ENCODE assay signal across 17 cellular contexts in genomic region chr2:122749347-122749850, GRCh38.
"Had no signal": no experiment of that assay in that cellular context is flagged by ENCODE, and none has a peak within 500 bp of the region (broad histone marks: within the 10 kb centered on the region; RNA-seq: fewer than 3 reads in every experiment).

No MANE protein-coding gene starts in this region.

- H3K4me1 ChIP-seq: adrenal gland, left lung, thyroid gland had no signal

- H3K27ac Mint-ChIP-seq: activated CD4-positive, alpha-beta T cell treated with anti-CD3 and anti-CD28 coated beads for 36 hours; activated CD8-positive, alpha-beta T cell treated with anti-CD3 and anti-CD28 coated beads for 36 hours; activated naive CD4-positive, alpha-beta T cell treated with anti-CD3 and anti-CD28 coated beads, Interleukin-2, amount 50 U/mL, for 24 hours; effector memory CD8-positive, alpha-beta T cell; naive thymus-derived CD8-positive, alpha-beta T cell; stimulated activated memory B cell treated with anti-CD40 and anti-IgM and Interleukin-4, amounts not matched to agents 10 μg/mL and 1 μg/mL and 100 μg/mL, for 72 hours; T-helper 17 cell had no signal

- H3K4me3 ChIP-seq: adrenal gland, left lung, thyroid gland had no signal

- H3K27ac ChIP-seq: adrenal gland, left lung, neutrophil, thyroid gland, WERI-Rb-1 had no signal

- H3K27me3 ChIP-seq: adrenal gland, left lung, neutrophil, thyroid gland had no signal

- H3K36me3 ChIP-seq: adrenal gland, left lung, neutrophil, thyroid gland, WERI-Rb-1 had no signal

- ATAC-seq: activated CD4-positive, alpha-beta T cell treated with anti-CD3 and anti-CD28 coated beads for 36 hours; activated CD8-positive, alpha-beta T cell treated with anti-CD3 and anti-CD28 coated beads for 36 hours; activated T-cell treated with anti-CD3 and anti-CD28 coated beads, Interleukin-2, amount 50 U/mL, for 4 hours; effector memory CD8-positive, alpha-beta T cell; left lung; naive thymus-derived CD8-positive, alpha-beta T cell; stimulated activated memory B cell treated with anti-CD40 and anti-IgM and Interleukin-4, amounts not matched to agents 10 μg/mL and 1 μg/mL and 100 μg/mL, for 72 hours; T-helper 17 cell had no signal

- H3K9me3 Mint-ChIP-seq: activated CD8-positive, alpha-beta T cell treated with anti-CD3 and anti-CD28 coated beads for 36 hours had no signal

- H3K27me3 Mint-ChIP-seq: activated CD4-positive, alpha-beta T cell treated with anti-CD3 and anti-CD28 coated beads for 36 hours; activated CD8-positive, alpha-beta T cell treated with anti-CD3 and anti-CD28 coated beads for 36 hours; activated naive CD4-positive, alpha-beta T cell treated with anti-CD3 and anti-CD28 coated beads, Interleukin-2, amount 50 U/mL, for 24 hours; effector memory CD8-positive, alpha-beta T cell; naive thymus-derived CD8-positive, alpha-beta T cell; stimulated activated memory B cell treated with anti-CD40 and anti-IgM and Interleukin-4, amounts not matched to agents 10 μg/mL and 1 μg/mL and 100 μg/mL, for 72 hours; T-helper 17 cell had no signal

- DNase-seq: activated CD4-positive, alpha-beta T cell treated with anti-CD3 and anti-CD28 coated beads for 36 hours; activated CD8-positive, alpha-beta T cell treated with anti-CD3 and anti-CD28 coated beads for 36 hours; activated effector memory CD4-positive, alpha-beta T cell treated with anti-CD3 and anti-CD28 coated beads, Interleukin-2, amount 50 U/mL, for 16 hours; activated T-cell treated with anti-CD3 and anti-CD28 coated beads, Interleukin-2, amount 50 U/mL, for 4 hours; adrenal gland; cortex of kidney; effector memory CD8-positive, alpha-beta T cell; islet precursor cell; left lung; naive thymus-derived CD8-positive, alpha-beta T cell; stimulated activated CD4-positive, alpha-beta T cell treated with anti-CD3 and anti-CD28 coated beads, Interleukin-2, amount 100 ng/mL, for 48 hours; T-helper 17 cell; thyroid gland; WERI-Rb-1 had no signal

- H3K9me3 ChIP-seq: adrenal gland, left lung, neutrophil, thyroid gland had no signal

- H3K36me3 Mint-ChIP-seq: activated naive CD4-positive, alpha-beta T cell treated with anti-CD3 and anti-CD28 coated beads, Interleukin-2, amount 50 U/mL, for 24 hours; naive thymus-derived CD8-positive, alpha-beta T cell; stimulated activated memory B cell treated with anti-CD40 and anti-IgM and Interleukin-4, amounts not matched to agents 10 μg/mL and 1 μg/mL and 100 μg/mL, for 72 hours had no signal

- H3K4me3 Mint-ChIP-seq: activated CD4-positive, alpha-beta T cell treated with anti-CD3 and anti-CD28 coated beads for 36 hours; activated CD8-positive, alpha-beta T cell treated with anti-CD3 and anti-CD28 coated beads for 36 hours; activated naive CD4-positive, alpha-beta T cell treated with anti-CD3 and anti-CD28 coated beads, Interleukin-2, amount 50 U/mL, for 24 hours; activated T-cell treated with anti-CD3 and anti-CD28 coated beads, Interleukin-2, amount 50 U/mL, for 4 hours; effector memory CD8-positive, alpha-beta T cell; naive thymus-derived CD8-positive, alpha-beta T cell; stimulated activated memory B cell treated with anti-CD40 and anti-IgM and Interleukin-4, amounts not matched to agents 10 μg/mL and 1 μg/mL and 100 μg/mL, for 72 hours; T-helper 17 cell had no signal

- H3K4me1 Mint-ChIP-seq: activated CD4-positive, alpha-beta T cell treated with anti-CD3 and anti-CD28 coated beads for 36 hours; activated naive CD4-positive, alpha-beta T cell treated with anti-CD3 and anti-CD28 coated beads, Interleukin-2, amount 50 U/mL, for 24 hours; naive thymus-derived CD8-positive, alpha-beta T cell; stimulated activated memory B cell treated with anti-CD40 and anti-IgM and Interleukin-4, amounts not matched to agents 10 μg/mL and 1 μg/mL and 100 μg/mL, for 72 hours; T-helper 17 cell had no signal
